1 cellular context compared by ENCODE assay signal in the genomic region with DNA sequence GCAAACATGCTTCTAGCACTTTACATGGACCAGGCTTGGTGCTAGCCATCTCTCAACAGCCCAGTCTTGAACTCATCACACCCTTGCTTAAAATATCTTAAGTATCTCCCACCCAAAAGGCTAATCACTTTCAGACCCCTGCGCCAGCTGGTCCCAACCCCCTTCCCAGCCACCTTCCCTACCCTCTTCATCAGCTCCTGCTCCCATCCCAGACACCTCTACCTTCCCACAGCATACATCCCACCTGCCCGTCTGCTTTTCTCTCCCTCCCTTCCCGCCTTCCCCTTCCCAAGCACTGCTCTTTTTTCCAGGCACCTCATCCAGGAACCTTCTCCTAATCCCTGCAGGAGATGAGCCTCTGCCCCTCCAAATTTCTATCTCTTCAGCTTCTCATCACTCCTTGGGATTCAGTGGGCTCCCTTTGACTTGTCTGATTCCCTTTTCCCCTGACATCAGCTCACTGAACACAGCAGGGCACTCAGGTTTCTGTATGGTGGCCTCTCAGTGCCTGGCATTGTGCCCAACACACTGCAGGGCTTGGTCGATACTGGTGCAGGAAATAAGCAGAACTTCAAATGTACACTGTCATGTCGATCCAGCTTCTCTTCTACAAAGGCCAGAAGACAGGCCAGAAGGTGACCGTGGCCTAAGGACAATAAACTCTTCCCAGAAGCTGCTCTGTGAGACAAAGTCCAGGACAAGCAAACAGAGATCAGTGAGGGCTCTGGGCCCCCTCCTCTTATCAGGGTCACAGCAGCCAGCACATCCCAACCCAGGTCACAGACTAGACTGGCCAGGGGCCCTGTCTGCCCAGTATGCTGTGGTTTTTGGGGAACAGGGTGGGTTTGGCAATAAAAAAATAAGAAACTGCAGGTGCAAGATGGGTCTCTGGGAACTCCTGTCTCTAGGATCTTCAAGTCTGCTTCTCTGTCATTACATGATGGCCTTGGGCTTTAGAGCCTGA.
TF ChIP-seq lines count a peak whose summit lies in the region.

No MANE protein-coding gene starts in this region.

TF ChIP-seq in HepG2, 621 proteins besides CTCF, POLR2A, EP300 and RAD21 (continued from another document and continues in another):
- TF ChIP-seq, protein P1, sequence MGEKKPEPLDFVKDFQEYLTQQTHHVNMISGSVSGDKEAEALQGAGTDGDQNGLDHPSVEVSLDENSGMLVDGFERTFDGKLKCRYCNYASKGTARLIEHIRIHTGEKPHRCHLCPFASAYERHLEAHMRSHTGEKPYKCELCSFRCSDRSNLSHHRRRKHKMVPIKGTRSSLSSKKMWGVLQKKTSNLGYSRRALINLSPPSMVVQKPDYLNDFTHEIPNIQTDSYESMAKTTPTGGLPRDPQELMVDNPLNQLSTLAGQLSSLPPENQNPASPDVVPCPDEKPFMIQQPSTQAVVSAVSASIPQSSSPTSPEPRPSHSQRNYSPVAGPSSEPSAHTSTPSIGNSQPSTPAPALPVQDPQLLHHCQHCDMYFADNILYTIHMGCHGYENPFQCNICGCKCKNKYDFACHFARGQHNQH (CRISPR knock-in tag; IDR thresholded peaks at IDR 0.05) = peak; percentile 84
- 0 out of 2 replicates have a peak, but pooled peaks have one; percentile 34 for TF ChIP-seq ZNF343 (CRISPR knock-in tag; IDR thresholded peaks at IDR 0.05)
- no peak for TF ChIP-seq MXD4 (CRISPR knock-in tag; IDR thresholded peaks at IDR 0.05)
- no peak for TF ChIP-seq ZNF225 (CRISPR knock-in tag; IDR thresholded peaks at IDR 0.05)
- TF ChIP-seq ZNF367 (CRISPR knock-in tag; IDR thresholded peaks at IDR 0.05; ENCODE audit: borderline replicate concordance) = no peak
- peak; percentile 55; the same call in 1 of the 2 replicates for TF ChIP-seq ZNF563 (CRISPR knock-in tag; IDR thresholded peaks at IDR 0.05)
- TF ChIP-seq, protein P2, sequence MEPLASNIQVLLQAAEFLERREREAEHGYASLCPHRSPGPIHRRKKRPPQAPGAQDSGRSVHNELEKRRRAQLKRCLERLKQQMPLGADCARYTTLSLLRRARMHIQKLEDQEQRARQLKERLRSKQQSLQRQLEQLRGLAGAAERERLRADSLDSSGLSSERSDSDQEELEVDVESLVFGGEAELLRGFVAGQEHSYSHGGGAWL (CRISPR knock-in tag; IDR thresholded peaks at IDR 0.05) = no peak
- no peak for TF ChIP-seq FIP1L1 (IDR thresholded peaks at IDR 0.05; ENCODE audit: borderline replicate concordance, insufficient read depth, low read depth, low read length)
- TF ChIP-seq, protein P3, sequence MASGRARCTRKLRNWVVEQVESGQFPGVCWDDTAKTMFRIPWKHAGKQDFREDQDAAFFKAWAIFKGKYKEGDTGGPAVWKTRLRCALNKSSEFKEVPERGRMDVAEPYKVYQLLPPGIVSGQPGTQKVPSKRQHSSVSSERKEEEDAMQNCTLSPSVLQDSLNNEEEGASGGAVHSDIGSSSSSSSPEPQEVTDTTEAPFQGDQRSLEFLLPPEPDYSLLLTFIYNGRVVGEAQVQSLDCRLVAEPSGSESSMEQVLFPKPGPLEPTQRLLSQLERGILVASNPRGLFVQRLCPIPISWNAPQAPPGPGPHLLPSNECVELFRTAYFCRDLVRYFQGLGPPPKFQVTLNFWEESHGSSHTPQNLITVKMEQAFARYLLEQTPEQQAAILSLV (CRISPR knock-in tag; IDR thresholded peaks at IDR 0.05; ENCODE audit: borderline replicate concordance) = 0 out of 2 replicates have a peak, but pooled peaks have one; percentile 57
- peak; percentile 75; the same call in 1 of the 2 replicates for TF ChIP-seq ZNF746 (CRISPR knock-in tag; IDR thresholded peaks at IDR 0.05)
- TF ChIP-seq MED13 (CRISPR knock-in tag; IDR thresholded peaks at IDR 0.05) = peak; percentile 82; the same call in 1 of the 2 replicates
- TF ChIP-seq ZNF337 (CRISPR knock-in tag; IDR thresholded peaks at IDR 0.05; ENCODE audit: borderline replicate concordance, low read depth) = no peak
- no peak for TF ChIP-seq GPN1 (CRISPR knock-in tag; IDR thresholded peaks at IDR 0.05; ENCODE audit: borderline replicate concordance)
- TF ChIP-seq ZNF441 (CRISPR knock-in tag; IDR thresholded peaks at IDR 0.05; ENCODE audit: borderline replicate concordance) = 0 out of 2 replicates have a peak, but pooled peaks have one; percentile 60
- TF ChIP-seq KLF6 (CRISPR knock-in tag; IDR thresholded peaks at IDR 0.05) = no peak
- no peak for TF ChIP-seq ARID2 (CRISPR knock-in tag; IDR thresholded peaks at IDR 0.05; ENCODE audit: borderline replicate concordance)
- TF ChIP-seq, protein P4, sequence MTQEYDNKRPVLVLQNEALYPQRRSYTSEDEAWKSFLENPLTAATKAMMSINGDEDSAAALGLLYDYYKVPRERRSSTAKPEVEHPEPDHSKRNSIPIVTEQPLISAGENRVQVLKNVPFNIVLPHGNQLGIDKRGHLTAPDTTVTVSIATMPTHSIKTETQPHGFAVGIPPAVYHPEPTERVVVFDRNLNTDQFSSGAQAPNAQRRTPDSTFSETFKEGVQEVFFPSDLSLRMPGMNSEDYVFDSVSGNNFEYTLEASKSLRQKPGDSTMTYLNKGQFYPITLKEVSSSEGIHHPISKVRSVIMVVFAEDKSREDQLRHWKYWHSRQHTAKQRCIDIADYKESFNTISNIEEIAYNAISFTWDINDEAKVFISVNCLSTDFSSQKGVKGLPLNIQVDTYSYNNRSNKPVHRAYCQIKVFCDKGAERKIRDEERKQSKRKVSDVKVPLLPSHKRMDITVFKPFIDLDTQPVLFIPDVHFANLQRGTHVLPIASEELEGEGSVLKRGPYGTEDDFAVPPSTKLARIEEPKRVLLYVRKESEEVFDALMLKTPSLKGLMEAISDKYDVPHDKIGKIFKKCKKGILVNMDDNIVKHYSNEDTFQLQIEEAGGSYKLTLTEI (CRISPR knock-in tag; conservative IDR thresholded peaks at IDR 0.05) = no peak
- peak; percentile 79 for TF ChIP-seq TEAD3 (CRISPR knock-in tag; optimal IDR thresholded peaks at IDR 0.05; ENCODE audit: borderline replicate concordance)
- peak; percentile 67; the same call in 1 of the 2 replicates for TF ChIP-seq KAT8 (CRISPR knock-in tag; IDR thresholded peaks at IDR 0.05)
- TF ChIP-seq ZNF12 (CRISPR knock-in tag; IDR thresholded peaks at IDR 0.05) = no peak
- TF ChIP-seq TBX3 (IDR thresholded peaks at IDR 0.05; ENCODE audit: borderline replicate concordance) = no peak
- TF ChIP-seq, protein P5, sequence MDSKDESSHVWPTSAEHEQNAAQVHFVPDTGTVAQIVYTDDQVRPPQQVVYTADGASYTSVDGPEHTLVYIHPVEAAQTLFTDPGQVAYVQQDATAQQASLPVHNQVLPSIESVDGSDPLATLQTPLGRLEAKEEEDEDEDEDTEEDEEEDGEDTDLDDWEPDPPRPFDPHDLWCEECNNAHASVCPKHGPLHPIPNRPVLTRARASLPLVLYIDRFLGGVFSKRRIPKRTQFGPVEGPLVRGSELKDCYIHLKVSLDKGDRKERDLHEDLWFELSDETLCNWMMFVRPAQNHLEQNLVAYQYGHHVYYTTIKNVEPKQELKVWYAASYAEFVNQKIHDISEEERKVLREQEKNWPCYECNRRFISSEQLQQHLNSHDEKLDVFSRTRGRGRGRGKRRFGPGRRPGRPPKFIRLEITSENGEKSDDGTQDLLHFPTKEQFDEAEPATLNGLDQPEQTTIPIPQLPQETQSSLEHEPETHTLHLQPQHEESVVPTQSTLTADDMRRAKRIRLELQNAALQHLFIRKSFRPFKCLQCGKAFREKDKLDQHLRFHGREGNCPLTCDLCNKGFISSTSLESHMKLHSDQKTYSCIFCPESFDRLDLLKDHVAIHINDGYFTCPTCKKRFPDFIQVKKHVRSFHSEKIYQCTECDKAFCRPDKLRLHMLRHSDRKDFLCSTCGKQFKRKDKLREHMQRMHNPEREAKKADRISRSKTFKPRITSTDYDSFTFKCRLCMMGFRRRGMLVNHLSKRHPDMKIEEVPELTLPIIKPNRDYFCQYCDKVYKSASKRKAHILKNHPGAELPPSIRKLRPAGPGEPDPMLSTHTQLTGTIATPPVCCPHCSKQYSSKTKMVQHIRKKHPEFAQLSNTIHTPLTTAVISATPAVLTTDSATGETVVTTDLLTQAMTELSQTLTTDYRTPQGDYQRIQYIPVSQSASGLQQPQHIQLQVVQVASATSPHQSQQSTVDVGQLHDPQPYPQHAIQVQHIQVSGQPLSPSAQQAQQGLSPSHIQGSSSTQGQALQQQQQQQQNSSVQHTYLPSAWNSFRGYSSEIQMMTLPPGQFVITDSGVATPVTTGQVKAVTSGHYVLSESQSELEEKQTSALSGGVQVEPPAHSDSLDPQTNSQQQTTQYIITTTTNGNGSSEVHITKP (CRISPR knock-in tag; IDR thresholded peaks at IDR 0.05; ENCODE audit: low read depth) = no peak
- no peak; the same call in 1 of the 2 replicates for TF ChIP-seq ZNF816 (CRISPR knock-in tag; IDR thresholded peaks at IDR 0.05; ENCODE audit: borderline replicate concordance)
- no peak for TF ChIP-seq HDAC6 (IDR thresholded peaks at IDR 0.05; ENCODE audit: low read depth, low read length)
- peak; percentile 99 for TF ChIP-seq ESRRA (CRISPR knock-in tag; IDR thresholded peaks at IDR 0.05; ENCODE audit: low read depth)
- TF ChIP-seq ZBTB1 (CRISPR knock-in tag; IDR thresholded peaks at IDR 0.05; ENCODE audit: borderline replicate concordance) = no peak
- TF ChIP-seq ZNF674 (CRISPR knock-in tag; IDR thresholded peaks at IDR 0.05; ENCODE audit: low read depth) = no peak
- no peak for TF ChIP-seq ZNF180 (CRISPR knock-in tag; IDR thresholded peaks at IDR 0.05; ENCODE audit: borderline replicate concordance, low read depth)
- TF ChIP-seq, protein P6, sequence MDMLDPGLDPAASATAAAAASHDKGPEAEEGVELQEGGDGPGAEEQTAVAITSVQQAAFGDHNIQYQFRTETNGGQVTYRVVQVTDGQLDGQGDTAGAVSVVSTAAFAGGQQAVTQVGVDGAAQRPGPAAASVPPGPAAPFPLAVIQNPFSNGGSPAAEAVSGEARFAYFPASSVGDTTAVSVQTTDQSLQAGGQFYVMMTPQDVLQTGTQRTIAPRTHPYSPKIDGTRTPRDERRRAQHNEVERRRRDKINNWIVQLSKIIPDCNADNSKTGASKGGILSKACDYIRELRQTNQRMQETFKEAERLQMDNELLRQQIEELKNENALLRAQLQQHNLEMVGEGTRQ (IDR thresholded peaks at IDR 0.05; ENCODE audit: low read depth, low read length) = no peak
- TF ChIP-seq, protein P6 (CRISPR knock-in tag; IDR thresholded peaks at IDR 0.05; ENCODE audit: borderline replicate concordance) = no peak
- TF ChIP-seq, protein P7, sequence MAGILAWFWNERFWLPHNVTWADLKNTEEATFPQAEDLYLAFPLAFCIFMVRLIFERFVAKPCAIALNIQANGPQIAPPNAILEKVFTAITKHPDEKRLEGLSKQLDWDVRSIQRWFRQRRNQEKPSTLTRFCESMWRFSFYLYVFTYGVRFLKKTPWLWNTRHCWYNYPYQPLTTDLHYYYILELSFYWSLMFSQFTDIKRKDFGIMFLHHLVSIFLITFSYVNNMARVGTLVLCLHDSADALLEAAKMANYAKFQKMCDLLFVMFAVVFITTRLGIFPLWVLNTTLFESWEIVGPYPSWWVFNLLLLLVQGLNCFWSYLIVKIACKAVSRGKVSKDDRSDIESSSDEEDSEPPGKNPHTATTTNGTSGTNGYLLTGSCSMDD (CRISPR knock-in tag; IDR thresholded peaks at IDR 0.05) = no peak
- TF ChIP-seq ATF1 (CRISPR knock-in tag; IDR thresholded peaks at IDR 0.05) = peak; percentile 60; the same call in 1 of the 2 replicates
- TF ChIP-seq ZNF274 (CRISPR knock-in tag; IDR thresholded peaks at IDR 0.05) = no peak
- no peak for TF ChIP-seq NFE2L1 (CRISPR knock-in tag; IDR thresholded peaks at IDR 0.05; ENCODE audit: borderline replicate concordance)
- TF ChIP-seq PRPF4 (IDR thresholded peaks at IDR 0.05; ENCODE audit: low read depth, low read length, poor library complexity, severe bottlenecking) = no peak
- peak; percentile 43 for TF ChIP-seq PHF5A (CRISPR knock-in tag; IDR thresholded peaks at IDR 0.05; ENCODE audit: low read depth, unreplicated experiment)
- peak; percentile 93 for TF ChIP-seq ZNF264 (CRISPR knock-in tag; IDR thresholded peaks at IDR 0.05)
- TF ChIP-seq, protein P8, sequence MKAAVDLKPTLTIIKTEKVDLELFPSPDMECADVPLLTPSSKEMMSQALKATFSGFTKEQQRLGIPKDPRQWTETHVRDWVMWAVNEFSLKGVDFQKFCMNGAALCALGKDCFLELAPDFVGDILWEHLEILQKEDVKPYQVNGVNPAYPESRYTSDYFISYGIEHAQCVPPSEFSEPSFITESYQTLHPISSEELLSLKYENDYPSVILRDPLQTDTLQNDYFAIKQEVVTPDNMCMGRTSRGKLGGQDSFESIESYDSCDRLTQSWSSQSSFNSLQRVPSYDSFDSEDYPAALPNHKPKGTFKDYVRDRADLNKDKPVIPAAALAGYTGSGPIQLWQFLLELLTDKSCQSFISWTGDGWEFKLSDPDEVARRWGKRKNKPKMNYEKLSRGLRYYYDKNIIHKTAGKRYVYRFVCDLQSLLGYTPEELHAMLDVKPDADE (CRISPR knock-in tag; IDR thresholded peaks at IDR 0.05) = no peak
- no peak for TF ChIP-seq XBP1 (CRISPR knock-in tag; IDR thresholded peaks at IDR 0.05)
- TF ChIP-seq CAMTA2 (CRISPR knock-in tag; IDR thresholded peaks at IDR 0.05; ENCODE audit: borderline replicate concordance) = no peak
- TF ChIP-seq, protein P9, sequence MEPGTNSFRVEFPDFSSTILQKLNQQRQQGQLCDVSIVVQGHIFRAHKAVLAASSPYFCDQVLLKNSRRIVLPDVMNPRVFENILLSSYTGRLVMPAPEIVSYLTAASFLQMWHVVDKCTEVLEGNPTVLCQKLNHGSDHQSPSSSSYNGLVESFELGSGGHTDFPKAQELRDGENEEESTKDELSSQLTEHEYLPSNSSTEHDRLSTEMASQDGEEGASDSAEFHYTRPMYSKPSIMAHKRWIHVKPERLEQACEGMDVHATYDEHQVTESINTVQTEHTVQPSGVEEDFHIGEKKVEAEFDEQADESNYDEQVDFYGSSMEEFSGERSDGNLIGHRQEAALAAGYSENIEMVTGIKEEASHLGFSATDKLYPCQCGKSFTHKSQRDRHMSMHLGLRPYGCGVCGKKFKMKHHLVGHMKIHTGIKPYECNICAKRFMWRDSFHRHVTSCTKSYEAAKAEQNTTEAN (CRISPR knock-in tag; conservative IDR thresholded peaks at IDR 0.05) = peak; percentile 61
- no peak for TF ChIP-seq ZNF713 (CRISPR knock-in tag; IDR thresholded peaks at IDR 0.05)
- TF ChIP-seq SIX1 (CRISPR knock-in tag; IDR thresholded peaks at IDR 0.05; ENCODE audit: borderline replicate concordance) = peak; percentile 60
